In the genomic region with DNA sequence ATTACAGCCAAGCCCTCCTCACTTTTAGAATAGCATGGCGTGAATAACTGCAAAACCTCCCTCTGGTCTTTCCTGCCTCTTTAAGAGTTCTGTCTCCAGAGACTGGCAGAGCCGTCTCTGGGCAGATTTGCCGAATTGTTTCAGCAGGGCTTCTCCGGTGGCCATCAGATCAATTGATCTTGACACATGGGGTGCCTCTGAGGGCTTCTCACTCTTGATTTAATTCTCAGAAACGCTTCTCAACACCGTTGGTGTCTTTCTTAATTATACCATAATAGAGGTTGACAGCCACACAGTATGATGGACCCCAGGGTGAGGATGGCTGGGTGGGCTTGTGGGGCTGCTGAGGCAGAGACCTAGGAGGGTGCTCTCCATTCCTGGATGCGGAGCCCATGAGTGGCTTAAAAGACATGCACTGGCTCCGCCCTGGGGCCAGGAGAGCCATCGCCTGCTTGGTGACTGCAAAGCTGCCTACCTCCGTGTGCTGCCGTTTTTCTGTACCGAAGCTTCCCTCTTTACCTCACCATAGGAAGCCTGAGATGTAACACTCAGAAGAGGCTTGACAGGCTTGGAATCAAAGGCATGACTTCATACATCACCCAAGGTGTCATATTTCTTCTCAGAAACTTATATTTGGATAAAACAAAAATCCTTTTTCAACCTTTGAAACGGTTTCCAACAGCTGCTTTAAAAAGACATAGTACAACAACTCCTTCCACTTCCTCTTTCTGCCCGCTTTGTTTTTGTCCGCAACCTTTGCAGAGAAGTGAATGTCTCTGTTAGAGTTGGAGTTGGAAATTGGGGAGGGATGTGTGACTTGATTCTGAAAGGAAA, we compare ENCODE assay signal across 8 cellular contexts.
DNase-seq lines count a peak whose midpoint lies in the region; ATAC-seq and TF ChIP-seq lines count a peak whose summit lies in the region.

No MANE protein-coding gene starts in this region.

- H3K36me3 Mint-ChIP-seq in mesothelial cell of epicardium (peaks cover 2% of the 10 kb centered on the region), nephron progenitor cell (ENCODE audit: low read depth) (peaks cover 7% of the 10 kb centered on the region)

- H3K4me1 Mint-ChIP-seq in mesothelial cell of epicardium (peaks cover 34% of the 10 kb centered on the region), nephron progenitor cell (peaks cover 85% of the 10 kb centered on the region)

- peak; percentile 83 for DNase-seq in NCI-H2107 treated with DMSO at 0.1 percent for 48 hours (lab: John Stamatoyannopoulos, UW; ENCODE audit: unreplicated experiment)
- peak; percentile 65 for DNase-seq in medulla oblongata (ENCODE audit: extremely low spot score)
- DNase-seq in mesothelial cell of epicardium (ENCODE audit: low spot score in 2 of 2, unreplicated experiment in 2 of 2), result no peak
- no peak for DNase-seq in nephron progenitor cell
- DNase-seq in activated effector memory CD4-positive, alpha-beta T cell treated with Interleukin-2 at 50 U/mL for 16 hours, result no peak
- no peak for DNase-seq in dermis blood vessel endothelial cell

- no peak overlapping the region for H3K4me3 Mint-ChIP-seq in mesothelial cell of epicardium
- H3K4me3 Mint-ChIP-seq in nephron progenitor cell, result no peak overlapping the region

- H3K27ac Mint-ChIP-seq in mesothelial cell of epicardium (no peak overlapping the region), nephron progenitor cell (no peak overlapping the region)

- H3K9me3 Mint-ChIP-seq in mesothelial cell of epicardium (no peaks in the 10 kb centered on the region), nephron progenitor cell (no peaks in the 10 kb centered on the region)

- no peaks in the 10 kb centered on the region for H3K27me3 Mint-ChIP-seq in mesothelial cell of epicardium (ENCODE audit: low read depth)
- H3K27me3 Mint-ChIP-seq in nephron progenitor cell (ENCODE audit: low read depth, poor library complexity), result peaks cover 4% of the 10 kb centered on the region

- no peak for TF ChIP-seq CTCF in mesothelial cell of epicardium (IDR thresholded peaks at IDR 0.05; ENCODE audit: unreplicated experiment)
- no peak for TF ChIP-seq CTCF in nephron progenitor cell (IDR thresholded peaks at IDR 0.05)

- ATAC-seq in GM18511 (IDR thresholded peaks at IDR 0.05; ENCODE audit: unreplicated experiment) (peak; percentile 79), HG02588 (IDR thresholded peaks at IDR 0.05; ENCODE audit: unreplicated experiment) (peak; percentile 66)

Comparison
In these comparisons a context has a peak if more than half of its experiments do, and no peak if none do; other contexts are left out.
1. DNase-seq: peak in NCI-H2107 treated with DMSO at 0.1 percent for 48 hours (single experiment) and medulla oblongata (single experiment); none in mesothelial cell of epicardium (0 of 2), nephron progenitor cell (single experiment), activated effector memory CD4-positive, alpha-beta T cell treated with Interleukin-2 at 50 U/mL for 16 hours (single experiment) and dermis blood vessel endothelial cell (single experiment).